ENCODE assay signal across 9 cellular contexts in genomic region chr2:25131567-25132295, GRCh38. TPM values are rescaled to one million over a fixed set of nuclear protein-coding genes. Genes with fewer than 3 reads are reported as not detected.
A peak's percentile ranks its signal among the peaks of the same experiment; 100 is the strongest.
DNase-seq lines count a peak whose midpoint lies in the region; ATAC-seq and TF ChIP-seq lines count a peak whose summit lies in the region.
"Had no signal": no experiment of that assay in that cellular context is flagged by ENCODE, and none has a peak within 500 bp of the region (broad histone marks: within the 10 kb centered on the region; RNA-seq: fewer than 3 reads in every experiment).

No MANE protein-coding gene starts in this region.

- H3K27me3 Mint-ChIP-seq in IgD-negative memory B cell, result peaks cover 41% of the 10 kb centered on the region
- H3K27me3 Mint-ChIP-seq in stimulated activated memory B cell treated with anti-CD40 and anti-IgM and Interleukin-4, amounts not matched to agents 10 μg/mL and 1 μg/mL and 100 μg/mL, for 72 hours, result peaks cover 68% of the 10 kb centered on the region

- intact Hi-C loops in dorsolateral prefrontal cortex (cut with DNase I), result loop anchor here (2.0 to 10.0 kb wide), 4 partner anchors 66 to 724 kb away; partner anchors contain the start of gene EFR3B (in 1 of the 2)

- H3K4me3 Mint-ChIP-seq in IgD-negative memory B cell, result peak overlapping the region in 3 of 4 donors; percentile 63 to 87 (median 86)
- H3K4me3 Mint-ChIP-seq in stimulated activated memory B cell treated with anti-CD40 and anti-IgM and Interleukin-4, amounts not matched to agents 10 μg/mL and 1 μg/mL and 100 μg/mL, for 72 hours, result peak overlapping the region; percentile 55

- H3K27ac Mint-ChIP-seq in IgD-negative memory B cell, result no peak overlapping the region
- no peak overlapping the region for H3K27ac Mint-ChIP-seq in stimulated activated memory B cell treated with anti-CD40 and anti-IgM and Interleukin-4, amounts not matched to agents 10 μg/mL and 1 μg/mL and 100 μg/mL, for 72 hours

- no peak overlapping the region for H3K27ac ChIP-seq in dorsolateral prefrontal cortex

- H3K4me1 Mint-ChIP-seq in IgD-negative memory B cell, result peaks cover 2 to 6% (median 4%) of the 10 kb centered on the region in 3 donors
- H3K4me1 Mint-ChIP-seq in stimulated activated memory B cell treated with anti-CD40 and anti-IgM and Interleukin-4, amounts not matched to agents 10 μg/mL and 1 μg/mL and 100 μg/mL, for 72 hours, result peaks cover 28% of the 10 kb centered on the region

- DNase-seq in amniotic epithelial cell (ENCODE audit: low read depth) (peak; percentile 8), islet precursor cell (peak; percentile 66), H4 (ENCODE audit: low spot score) (no peak), dorsolateral prefrontal cortex (no peak), DMS 273 treated with DMSO at 0.1 percent for 48 hours (lab: John Stamatoyannopoulos, UW) (no peak), NCI-H2081 treated with DMSO at 0.1 percent for 48 hours (lab: John Stamatoyannopoulos, UW) (no peak)

- TF ChIP-seq CTCF in dorsolateral prefrontal cortex (IDR thresholded peaks at IDR 0.05 in 54 of 56, conservative IDR thresholded peaks at IDR 0.05 in 2 of 56; ENCODE audit: low read depth in 1 of 56, partially characterized antibody in 56 of 56), result no peak

- no peaks in the 10 kb centered on the region for H3K27me3 ChIP-seq in dorsolateral prefrontal cortex

- peak overlapping the region in 9 of 59 donors; percentile 8 to 42 (median 10) for H3K4me3 ChIP-seq in dorsolateral prefrontal cortex

- no peaks in the 10 kb centered on the region for H3K36me3 Mint-ChIP-seq in IgD-negative memory B cell
- no peaks in the 10 kb centered on the region for H3K36me3 Mint-ChIP-seq in stimulated activated memory B cell treated with anti-CD40 and anti-IgM and Interleukin-4, amounts not matched to agents 10 μg/mL and 1 μg/mL and 100 μg/mL, for 72 hours

- H3K9me3 Mint-ChIP-seq in IgD-negative memory B cell, result no peaks in the 10 kb centered on the region
- no peaks in the 10 kb centered on the region for H3K9me3 Mint-ChIP-seq in stimulated activated memory B cell treated with anti-CD40 and anti-IgM and Interleukin-4, amounts not matched to agents 10 μg/mL and 1 μg/mL and 100 μg/mL, for 72 hours

- peak; percentile 14 for ATAC-seq in stimulated activated memory B cell treated with anti-CD40 and anti-IgM and Interleukin-4, amounts not matched to agents 10 μg/mL and 1 μg/mL and 100 μg/mL, for 72 hours

RNA-seq across cellular contexts. Expression of gene POMC, which starts 36.6 kb away (rescaled TPM):
- polyA plus RNA-seq in IgD-negative memory B cell, result 10.1 TPM
- not detected in 2 replicates for total RNA-seq in H4 (2014; rRNA removed; shearing (Covaris generic))
- 1 to 10 TPM in 55 of 120 experiments, under 1 TPM in 47, not detected in 18; 0.39 to 5.2 (median 1.1) TPM for total RNA-seq in dorsolateral prefrontal cortex
- total RNA-seq: osteocyte had no signal

Comparison
In these comparisons a context has a peak if more than half of its experiments do, and no peak if none do; other contexts are left out.
1. DNase-seq: peak in amniotic epithelial cell (single experiment) and islet precursor cell (single experiment); none in H4 (single experiment), dorsolateral prefrontal cortex (0 of 10), DMS 273 treated with DMSO at 0.1 percent for 48 hours (single experiment) and NCI-H2081 treated with DMSO at 0.1 percent for 48 hours (single experiment).